In genomic region chrX:12128017-12128416, GRCh38 we compare ENCODE assay signal across 3 cellular contexts.
TF ChIP-seq lines count a peak whose summit lies in the region.

No MANE protein-coding gene starts in this region.

TF ChIP-seq in A549, 52 proteins besides CTCF, POLR2A, EP300 and RAD21 (continued from another document):
- TF ChIP-seq RARB (CRISPR knock-in tag; IDR thresholded peaks at IDR 0.05) = no peak
- TF ChIP-seq TFCP2L1 (CRISPR knock-in tag; IDR thresholded peaks at IDR 0.05) = no peak
- TF ChIP-seq JUN (IDR thresholded peaks at IDR 0.05) = no peak
- no peak for TF ChIP-seq CHD2 (IDR thresholded peaks at IDR 0.05; ENCODE audit: low read length, partially characterized antibody)
- no peak for TF ChIP-seq NR3C1 (IDR thresholded peaks at IDR 0.05)
- no peak for TF ChIP-seq CBX8 (IDR thresholded peaks at IDR 0.05)
- no peak for TF ChIP-seq HDAC2 (IDR thresholded peaks at IDR 0.05)
- TF ChIP-seq ELK1 (IDR thresholded peaks at IDR 0.05; ENCODE audit: low read depth, low read length) = no peak
- no peak for TF ChIP-seq GATA3 (IDR thresholded peaks at IDR 0.05; ENCODE audit: borderline replicate concordance)
- no peak for TF ChIP-seq USF2 (IDR thresholded peaks at IDR 0.05)
- no peak for TF ChIP-seq NPAS2 (CRISPR knock-in tag; IDR thresholded peaks at IDR 0.05; ENCODE audit: borderline replicate concordance)
- no peak for TF ChIP-seq RNF2 (IDR thresholded peaks at IDR 0.05; ENCODE audit: borderline replicate concordance, low read depth)
- no peak for TF ChIP-seq MAFK (IDR thresholded peaks at IDR 0.05; ENCODE audit: partially characterized antibody)
- no peak for TF ChIP-seq EHF (CRISPR knock-in tag; IDR thresholded peaks at IDR 0.05)
- no peak for TF ChIP-seq EHMT2 (IDR thresholded peaks at IDR 0.05; ENCODE audit: low read depth)
- no peak for TF ChIP-seq RCOR1 (IDR thresholded peaks at IDR 0.05; ENCODE audit: low read depth, low read length)
- no peak for TF ChIP-seq FOSL2 (IDR thresholded peaks at IDR 0.05)
- no peak for TF ChIP-seq FOSL2 (CRISPR knock-in tag; IDR thresholded peaks at IDR 0.05)

TF ChIP-seq in HEK293, 187 proteins besides CTCF, POLR2A, EP300 and RAD21 (continued from another document):
- TF ChIP-seq ZNF626 (tag by site-specific recombination; IDR thresholded peaks at IDR 0.05) (peak; percentile 94), ZSCAN23 (tag by site-specific recombination; IDR thresholded peaks at IDR 0.05) (no peak), ZNF529 (tag by site-specific recombination; IDR thresholded peaks at IDR 0.05; ENCODE audit: insufficient replicate concordance) (peak; percentile 16), TRIM28 (IDR thresholded peaks at IDR 0.05; ENCODE audit: borderline replicate concordance, low read length) (peak; percentile 96; the same call in 1 of the 2 replicates), ZNF274 (IDR thresholded peaks at IDR 0.05; ENCODE audit: low read length) (no peak), ZNF274 (tag by site-specific recombination; IDR thresholded peaks at IDR 0.05; ENCODE audit: borderline replicate concordance) (no peak), ZNF549 (tag by site-specific recombination; IDR thresholded peaks at IDR 0.05) (peak; percentile 52; the same call in 1 of the 2 replicates)

TF ChIP-seq in K562, 482 proteins besides CTCF, POLR2A, EP300 and RAD21 (continued from another document):
- TF ChIP-seq, protein P1, sequence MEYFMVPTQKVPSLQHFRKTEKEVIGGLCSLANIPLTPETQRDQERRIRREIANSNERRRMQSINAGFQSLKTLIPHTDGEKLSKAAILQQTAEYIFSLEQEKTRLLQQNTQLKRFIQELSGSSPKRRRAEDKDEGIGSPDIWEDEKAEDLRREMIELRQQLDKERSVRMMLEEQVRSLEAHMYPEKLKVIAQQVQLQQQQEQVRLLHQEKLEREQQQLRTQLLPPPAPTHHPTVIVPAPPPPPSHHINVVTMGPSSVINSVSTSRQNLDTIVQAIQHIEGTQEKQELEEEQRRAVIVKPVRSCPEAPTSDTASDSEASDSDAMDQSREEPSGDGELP (CRISPR knock-in tag; IDR thresholded peaks at IDR 0.05; ENCODE audit: borderline replicate concordance) = no peak
- peak; percentile 8 for TF ChIP-seq ZFP36 (IDR thresholded peaks at IDR 0.05; ENCODE audit: low read depth, low read length, partially characterized antibody)
